Comparison of ENCODE assay signal across 8 cellular contexts in genomic region chr6:89610149-89610642, GRCh38. TPM values are rescaled to one million over a fixed set of nuclear protein-coding genes. Genes with fewer than 3 reads are reported as not detected.
A peak's percentile ranks its signal among the peaks of the same experiment; 100 is the strongest.
DNase-seq lines count a peak whose midpoint lies in the region; ATAC-seq and TF ChIP-seq lines count a peak whose summit lies in the region.

No MANE protein-coding gene starts in this region.

- no peaks in the 10 kb centered on the region for H3K9me3 ChIP-seq in liver (ENCODE audit: control insufficient read depth in 4 of 4, low read length in 3 of 4)

- H3K4me1 Mint-ChIP-seq in GM23338, result peaks cover 7% of the 10 kb centered on the region; the same call in 1 of the 3 replicates

- WGBS in liver, result 41% methylated on average over 11 of the region's 11 CpGs

- peaks cover 10% of the 10 kb centered on the region for H3K27me3 Mint-ChIP-seq in GM23338 (ENCODE audit: insufficient read depth, low read depth, poor library complexity)

- TF ChIP-seq RAD21 in liver (IDR thresholded peaks at IDR 0.05), result peak; percentile 80 to 89

- H3K4me1 ChIP-seq in GM23338 (ENCODE audit: insufficient read depth), result no peaks in the 10 kb centered on the region
- H3K4me1 ChIP-seq in liver (ENCODE audit: control insufficient read depth in 4 of 4, insufficient read depth in 4 of 4, low read length in 3 of 4), result no peaks in the 10 kb centered on the region

- TF ChIP-seq CTCF in GM23338 (conservative IDR thresholded peaks at IDR 0.05; ENCODE audit: low read depth in 2 of 2), result peak; percentile 89 to 98
- TF ChIP-seq CTCF in liver (IDR thresholded peaks at IDR 0.05; ENCODE audit: low read depth, low read length, missing input control), result peak; percentile 83

- no peak overlapping the region for H3K27ac Mint-ChIP-seq in GM23338

- no peak overlapping the region for H3K9ac ChIP-seq in liver (ENCODE audit: low read depth in 1 of 2, low read length in 2 of 2)

- no peaks in the 10 kb centered on the region for H3K36me3 Mint-ChIP-seq in GM23338 (ENCODE audit: low read depth)

- H3K27me3 ChIP-seq in GM23338 (ENCODE audit: insufficient read depth) (no peaks in the 10 kb centered on the region), liver (ENCODE audit: control insufficient read depth in 4 of 4, insufficient read depth in 4 of 4, low read length in 3 of 4) (no peaks in the 10 kb centered on the region)

- no peaks in the 10 kb centered on the region for H3K9me2 ChIP-seq in GM23338 (ENCODE audit: insufficient read depth)

- no peak overlapping the region for H3K4me3 Mint-ChIP-seq in GM23338

- ATAC-seq in GM23338 (peak; percentile 83), GM21381 (IDR thresholded peaks at IDR 0.05; ENCODE audit: unreplicated experiment) (no peak)

- H3K4me3 ChIP-seq in GM23338 (no peak overlapping the region), liver (ENCODE audit: low read depth in 1 of 3, low read length in 3 of 3) (no peak overlapping the region)

- no peaks in the 10 kb centered on the region for H3F3A ChIP-seq in GM23338 (replicated peaks; ENCODE audit: low read depth)

- no peaks in the 10 kb centered on the region for H4K20me1 ChIP-seq in GM23338 (replicated peaks; ENCODE audit: insufficient read depth)

- H3K36me3 ChIP-seq in GM23338 (ENCODE audit: insufficient read depth), result no peaks in the 10 kb centered on the region
- H3K36me3 ChIP-seq in liver (ENCODE audit: control insufficient read depth in 4 of 4, insufficient read depth in 3 of 4, low read depth in 1 of 4, low read length in 3 of 4), result peaks cover 0 to 2% (median 0%) of the 10 kb centered on the region in 4 donors

- H3K4me2 ChIP-seq in GM23338, result no peak overlapping the region

- no peaks in the 10 kb centered on the region for H3K9me3 Mint-ChIP-seq in GM23338

- DNase-seq in DMS53 (lab: John Stamatoyannopoulos, UW) (peak; percentile 75), GM23338 (ENCODE audit: low spot score) (peak; percentile 87), NCI-H2029 (lab: John Stamatoyannopoulos, UW) (peak; percentile 47)
- DNase-seq in activated CD4-positive, alpha-beta T cell treated with anti-CD3 and anti-CD28 coated beads for 1 hour, result peak; percentile 57
- DNase-seq in central memory CD4-positive, alpha-beta T cell, result peak; percentile 59
- peak; percentile 25 for DNase-seq in stimulated activated CD8-positive, alpha-beta memory T cell treated with anti-CD3 and anti-CD28 coated beads, Interleukin-12 subunit alpha, Interleukin-12 subunit beta, amount 100 ng/mL, for 24 hours (ENCODE audit: extremely low read depth)

- no peak overlapping the region for H2AFZ ChIP-seq in GM23338

- no peaks in the 10 kb centered on the region for H3K79me2 ChIP-seq in GM23338 (replicated peaks; ENCODE audit: insufficient read depth)

- no peak overlapping the region; the same call in 1 of the 2 replicates for H3K27ac ChIP-seq in GM23338 (ENCODE audit: low read depth)
- no peak overlapping the region for H3K27ac ChIP-seq in liver (ENCODE audit: low read depth in 1 of 2, low read length in 2 of 2)

TF ChIP-seq in GM23338, 12 proteins besides CTCF, POLR2A, EP300 and RAD21:
- TF ChIP-seq EZH2 (IDR thresholded peaks at IDR 0.05; ENCODE audit: low read depth, unreplicated experiment) (no peak), ZNF331 (CRISPR knock-in tag; IDR thresholded peaks at IDR 0.05; ENCODE audit: low read depth) (no peak), JUNB (IDR thresholded peaks at IDR 0.05; ENCODE audit: unreplicated experiment) (no peak), STAT1 (IDR thresholded peaks at IDR 0.05; ENCODE audit: unreplicated experiment) (no peak), ZNF114 (CRISPR knock-in tag; IDR thresholded peaks at IDR 0.05) (no peak), CREB1 (CRISPR knock-in tag; IDR thresholded peaks at IDR 0.05; ENCODE audit: low read depth) (no peak), ETS1 (IDR thresholded peaks at IDR 0.05) (no peak)

TF ChIP-seq in liver, 16 proteins besides CTCF, POLR2A, EP300 and RAD21:
- TF ChIP-seq YY1 (IDR thresholded peaks at IDR 0.05) (no peak), TAF1 (conservative IDR thresholded peaks at IDR 0.05) (no peak), EGR1 (IDR thresholded peaks at IDR 0.05; ENCODE audit: low read depth in 2 of 2) (no peak), MAX (IDR thresholded peaks at IDR 0.05) (no peak), SP1 (IDR thresholded peaks at IDR 0.05) (no peak), ATF3 (IDR thresholded peaks at IDR 0.05) (no peak), RXRA (IDR thresholded peaks at IDR 0.05) (no peak), GABPA (IDR thresholded peaks at IDR 0.05 in 1 of 2, conservative IDR thresholded peaks at IDR 0.05 in 1 of 2) (no peak), HNF4A (conservative IDR thresholded peaks at IDR 0.05) (no peak), FOXA1 (IDR thresholded peaks at IDR 0.05) (no peak), ZBTB33 (IDR thresholded peaks at IDR 0.05) (no peak), REST (IDR thresholded peaks at IDR 0.05) (no peak), NR2F2 (IDR thresholded peaks at IDR 0.05) (no peak), JUND (IDR thresholded peaks at IDR 0.05) (no peak)

RNA-seq across cellular contexts. Expression of gene LYRM2, which starts 28.4 kb away (rescaled TPM):
- 13.0 and 20.3 TPM in 2 replicates for total RNA-seq in GM23338 (2014; rRNA removed; shearing (Covaris generic))
- polyA plus RNA-seq in GM23338 (2016; fragmentation: Nextera tagmentation; extraction: Ambion mirVana) (48.9 and 67.3 TPM in 2 replicates), liver (10 to 100 TPM; 12.1 to 34.7 TPM)
- total RNA-seq in liver, result 10 to 100 TPM in 1 of 2 donors, 1 to 10 TPM in 1; 8.9 to 12.7 TPM

Comparison
In these comparisons a context has a peak if more than half of its experiments do, and no peak if none do; other contexts are left out.
1. DNase-seq: peak in every context shown above with its lines; median percentile 87 in GM23338; 75 in DMS53; 59 in central memory CD4-positive, alpha-beta T cell; 57 in activated CD4-positive, alpha-beta T cell treated with anti-CD3 and anti-CD28 coated beads for 1 hour; 47 in NCI-H2029; 25 in stimulated activated CD8-positive, alpha-beta memory T cell treated with anti-CD3 and anti-CD28 coated beads, Interleukin-12 subunit alpha, Interleukin-12 subunit beta, amount 100 ng/mL, for 24 hours.